In genomic region chr22:20020533-20021195, GRCh38 we compare ENCODE assay signal across 8 cellular contexts. TPM values are rescaled to one million over a fixed set of nuclear protein-coding genes. Genes with fewer than 3 reads are reported as not detected.
DNase-seq lines count a peak whose midpoint lies in the region; ATAC-seq and TF ChIP-seq lines count a peak whose summit lies in the region.

TSS of gene TANGO2 (plus strand) at chr22:20021110. CDS start at chr22:20036799, 15,689 bp downstream.

- no peak for TF ChIP-seq EP300 in ovary (IDR thresholded peaks at IDR 0.05)

- no peaks in the 10 kb centered on the region for H3K9me3 ChIP-seq in ovary
- H3K9me3 ChIP-seq in thoracic aorta, result no peaks in the 10 kb centered on the region

- peaks cover 20% of the 10 kb centered on the region for H3K4me1 Mint-ChIP-seq in glutamatergic neuron (ENCODE audit: low read depth, unreplicated experiment)

- H3K4me3 ChIP-seq in ovary, result peak within 1 kb of the TSS; percentile 84
- peak within 1 kb of the TSS; percentile 86 for H3K4me3 ChIP-seq in thoracic aorta

- H3K36me3 ChIP-seq in ovary (no peaks in the 10 kb centered on the region), thoracic aorta (no peaks in the 10 kb centered on the region)

- TF ChIP-seq POLR2A in ovary (IDR thresholded peaks at IDR 0.05), result peak; percentile 57

- WGBS in ovary, 3 donors, result 0 to 1% (median 1%) methylated on average over 24 to 61 of the region's 61 CpGs

- intact Hi-C loops in ovary (cut with DNase I), result loop anchor here in 1 of 4 donors (10.0 kb wide), 1 partner anchor 74 kb away; no protein-coding TSS in a partner anchor

- H3K27ac ChIP-seq in ovary (no peak within 1 kb of the TSS), thoracic aorta (peak within 1 kb of the TSS; percentile 79 to 84)

- peaks cover 13% of the 10 kb centered on the region for H3K4me1 ChIP-seq in ovary (ENCODE audit: insufficient read depth)
- peaks cover 20 to 32% of the 10 kb centered on the region in 2 donors for H3K4me1 ChIP-seq in thoracic aorta (ENCODE audit: control insufficient read depth in 1 of 2, low read depth in 2 of 2)

- no peaks in the 10 kb centered on the region for H3K27me3 ChIP-seq in ovary
- H3K27me3 ChIP-seq in thoracic aorta (replicated peaks; ENCODE audit: insufficient read depth), result no peaks in the 10 kb centered on the region

- ATAC-seq in HG02571 (IDR thresholded peaks at IDR 0.05; ENCODE audit: unreplicated experiment) (peak; percentile 55), thoracic aorta (ENCODE audit: insufficient number of reproducible peaks, low FRiP score, low read depth) (peak; percentile 77)
- peak; percentile 90 to 92 for ATAC-seq in activated naive CD4-positive, alpha-beta T cell treated with anti-CD3 and anti-CD28 coated beads, Interleukin-2, amount 50 U/mL, for 72 hours

- DNase-seq in GM03348 (ENCODE audit: low spot score) (peak; percentile 100), NCI-H1048 (lab: John Stamatoyannopoulos, UW) (peak; percentile 81), SKM-1 (lab: John Stamatoyannopoulos, UW; ENCODE audit: unreplicated experiment) (peak; percentile 75), glutamatergic neuron (peak; percentile 94), ovary (peak; percentile 87 to 96 (median 91)), thoracic aorta (ENCODE audit: low spot score) (peak; percentile 55)
- peak; percentile 97 to 99 for DNase-seq in activated naive CD4-positive, alpha-beta T cell treated with anti-CD3 and anti-CD28 coated beads, Interleukin-2, amount 50 U/mL, for 72 hours (ENCODE audit: low spot score in 2 of 2)

- peaks cover 0 to 10% of the 10 kb centered on the region in 2 donors for H3K36me3 Mint-ChIP-seq in activated naive CD4-positive, alpha-beta T cell treated with anti-CD3 and anti-CD28 coated beads, Interleukin-2, amount 50 U/mL, for 72 hours
- H3K36me3 Mint-ChIP-seq in glutamatergic neuron (ENCODE audit: unreplicated experiment), result no peaks in the 10 kb centered on the region

- H3K4me3 Mint-ChIP-seq in glutamatergic neuron (ENCODE audit: unreplicated experiment), result peak within 1 kb of the TSS; percentile 89

- TF ChIP-seq CTCF in glutamatergic neuron (IDR thresholded peaks at IDR 0.05; ENCODE audit: partially characterized antibody, unreplicated experiment) (no peak), ovary (IDR thresholded peaks at IDR 0.05) (no peak), thoracic aorta (IDR thresholded peaks at IDR 0.05) (no peak)

- H3K27ac Mint-ChIP-seq in activated naive CD4-positive, alpha-beta T cell treated with anti-CD3 and anti-CD28 coated beads, Interleukin-2, amount 50 U/mL, for 72 hours, result peak within 1 kb of the TSS; percentile 92 to 93
- H3K27ac Mint-ChIP-seq in glutamatergic neuron (ENCODE audit: unreplicated experiment), result peak within 1 kb of the TSS; percentile 70

- H3K9me3 Mint-ChIP-seq in activated naive CD4-positive, alpha-beta T cell treated with anti-CD3 and anti-CD28 coated beads, Interleukin-2, amount 50 U/mL, for 72 hours, result no peaks in the 10 kb centered on the region
- peaks cover 8% of the 10 kb centered on the region for H3K9me3 Mint-ChIP-seq in glutamatergic neuron (ENCODE audit: unreplicated experiment)

- H3K27me3 Mint-ChIP-seq in glutamatergic neuron (ENCODE audit: unreplicated experiment), result peaks cover 10% of the 10 kb centered on the region

RNA-seq across cellular contexts. Expression of gene TANGO2, which starts in this region (rescaled TPM):
- total RNA-seq in activated naive CD4-positive, alpha-beta T cell treated with anti-CD3 and anti-CD28 coated beads, Interleukin-2, amount 50 U/mL, for 72 hours, result 10 to 100 TPM; 19.1 to 19.3 TPM
- 31.8 TPM for total RNA-seq in glutamatergic neuron (ENCODE audit: unreplicated experiment)
- total RNA-seq in ovary, result 10 to 100 TPM; 11.8 to 17.5 (median 13.3) TPM
- 10 to 100 TPM; 11.0 to 17.2 TPM for polyA plus RNA-seq in ovary
- 100 to 1,000 TPM in 1 of 2 donors, 10 to 100 TPM in 1; 48.7 to 109 TPM for total RNA-seq in thoracic aorta

Comparison
In these comparisons a context has a peak if more than half of its experiments do, and no peak if none do; other contexts are left out.
1. H3K27ac ChIP-seq: peak in thoracic aorta (2 of 2); none in ovary (0 of 2).
2. Peak in every context shown above with its lines, with median percentiles within 50 percentile points of each other: DNase-seq and ATAC-seq.